Comparison of ENCODE assay signal across 15 cellular contexts in the genomic region with DNA sequence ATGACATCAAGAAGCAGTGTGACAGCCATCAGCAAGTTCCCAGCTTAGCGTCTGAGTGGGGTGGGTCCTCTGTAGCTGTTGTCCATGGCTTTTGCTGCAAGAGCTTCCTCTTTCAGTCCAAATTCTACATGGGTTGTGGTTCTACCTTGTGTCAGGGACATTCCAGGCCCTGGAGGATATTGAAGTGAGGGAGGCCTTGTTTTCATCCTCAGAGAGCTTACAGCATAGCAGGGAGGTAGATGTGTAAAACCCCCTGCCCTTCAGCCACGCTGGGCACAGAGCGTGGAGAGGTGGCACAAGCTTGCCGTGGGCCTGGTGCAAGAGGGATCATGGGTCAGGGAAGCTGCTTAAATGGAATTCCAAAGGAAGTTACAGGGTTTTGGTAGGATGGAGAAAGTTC.
DNase-seq lines count a peak whose midpoint lies in the region; ATAC-seq and TF ChIP-seq lines count a peak whose summit lies in the region.
"Had no signal": no experiment of that assay in that cellular context is flagged by ENCODE, and none has a peak within 500 bp of the region (broad histone marks: within the 10 kb centered on the region; RNA-seq: fewer than 3 reads in every experiment).

No MANE protein-coding gene starts in this region.

- H3K9me3 Mint-ChIP-seq in chondrocyte (ENCODE audit: low read depth), result no peaks in the 10 kb centered on the region
- no peaks in the 10 kb centered on the region for H3K9me3 Mint-ChIP-seq in stimulated activated memory B cell treated with anti-CD40 and anti-IgM and Interleukin-4, amounts not matched to agents 10 μg/mL and 1 μg/mL and 100 μg/mL, for 72 hours
- H3K9me3 Mint-ChIP-seq: CD4-positive, alpha-beta T cell had no signal

- H3K4me3 Mint-ChIP-seq in chondrocyte (ENCODE audit: unreplicated experiment), result no peak overlapping the region
- H3K4me3 Mint-ChIP-seq in stimulated activated memory B cell treated with anti-CD40 and anti-IgM and Interleukin-4, amounts not matched to agents 10 μg/mL and 1 μg/mL and 100 μg/mL, for 72 hours, result no peak overlapping the region
- H3K4me3 Mint-ChIP-seq: B cell; CD4-positive, alpha-beta T cell had no signal

- no peak overlapping the region for H3K27ac Mint-ChIP-seq in chondrocyte (ENCODE audit: unreplicated experiment)
- no peak overlapping the region for H3K27ac Mint-ChIP-seq in stimulated activated memory B cell treated with anti-CD40 and anti-IgM and Interleukin-4, amounts not matched to agents 10 μg/mL and 1 μg/mL and 100 μg/mL, for 72 hours
- H3K27ac Mint-ChIP-seq: B cell; CD4-positive, alpha-beta T cell had no signal

- DNase-seq in chondrocyte (ENCODE audit: low spot score), result peak; percentile 46
- no peak for DNase-seq in NAMALWA (ENCODE audit: low spot score)
- DNase-seq in NCI-H128 (lab: John Stamatoyannopoulos, UW; ENCODE audit: unreplicated experiment), result no peak
- no peak for DNase-seq in AG08396 (ENCODE audit: low spot score)
- DNase-seq: ACHN; C1 segment of cervical spinal cord; Calu3; CD4-positive, alpha-beta T cell; DMS 273 treated with DMSO at 0.1 percent for 48 hours; IMR-90; KBM-7 had no signal

- H3K4me1 Mint-ChIP-seq in chondrocyte (ENCODE audit: low read depth), result peaks cover 7% of the 10 kb centered on the region
- peaks cover 6% of the 10 kb centered on the region for H3K4me1 Mint-ChIP-seq in stimulated activated memory B cell treated with anti-CD40 and anti-IgM and Interleukin-4, amounts not matched to agents 10 μg/mL and 1 μg/mL and 100 μg/mL, for 72 hours
- H3K4me1 Mint-ChIP-seq: B cell had no signal

- no peaks in the 10 kb centered on the region for H3K36me3 Mint-ChIP-seq in chondrocyte (ENCODE audit: low read depth)
- no peaks in the 10 kb centered on the region for H3K36me3 Mint-ChIP-seq in stimulated activated memory B cell treated with anti-CD40 and anti-IgM and Interleukin-4, amounts not matched to agents 10 μg/mL and 1 μg/mL and 100 μg/mL, for 72 hours

- H3K27me3 Mint-ChIP-seq in chondrocyte (ENCODE audit: low read depth), result peaks cover 13% of the 10 kb centered on the region
- H3K27me3 Mint-ChIP-seq in stimulated activated memory B cell treated with anti-CD40 and anti-IgM and Interleukin-4, amounts not matched to agents 10 μg/mL and 1 μg/mL and 100 μg/mL, for 72 hours, result peaks cover 43% of the 10 kb centered on the region

- peak; percentile 51 for ATAC-seq in GM18868 (IDR thresholded peaks at IDR 0.05; ENCODE audit: unreplicated experiment)
- ATAC-seq in stimulated activated memory B cell treated with anti-CD40 and anti-IgM and Interleukin-4, amounts not matched to agents 10 μg/mL and 1 μg/mL and 100 μg/mL, for 72 hours, result peak; percentile 40
- no peak for ATAC-seq in GM21825 (IDR thresholded peaks at IDR 0.05; ENCODE audit: unreplicated experiment)

- TF ChIP-seq CTCF in chondrocyte (IDR thresholded peaks at IDR 0.05), result no peak
